In genomic region chr20:63427724-63428330, GRCh38 we compare ENCODE assay signal across 32 cellular contexts. TPM values are rescaled to one million over a fixed set of nuclear protein-coding genes. Genes with fewer than 3 reads are reported as not detected.
"Had no signal": no experiment of that assay in that cellular context is flagged by ENCODE, and none has a peak within 500 bp of the region (broad histone marks: within the 10 kb centered on the region; RNA-seq: fewer than 3 reads in every experiment).

No MANE protein-coding gene starts in this region.

- H3K27me3 ChIP-seq: ascending aorta, cardiac muscle cell had no signal

- H3K4me1 ChIP-seq: ascending aorta, breast epithelium, esophagus muscularis mucosa, foreskin keratinocyte, gastroesophageal sphincter, heart right ventricle had no signal

- H3K27me3 Mint-ChIP-seq: activated B cell treated with CpG ODN at 0.5 μM for 24 hours; activated CD4-positive, alpha-beta memory T cell treated with anti-CD3 and anti-CD28 coated beads, Interleukin-2, amount 10 ng/mL, durations not matched to agents 7 days and 5 days; activated CD4-positive, alpha-beta T cell treated with anti-CD3 and anti-CD28 coated beads, Interleukin-2, amount 10 ng/mL, durations not matched to agents 24 days and 14 days; activated naive CD8-positive, alpha-beta T cell treated with anti-CD3 and anti-CD28 coated beads, Interleukin-2, amount 10 ng/mL, durations not matched to agents 7 days and 5 days; activated T-cell treated with anti-CD3 and anti-CD28 coated beads, Interleukin-2, amount 50 U/mL, for 24 hours; activated T-helper 17 cell treated with anti-CD3 and anti-CD28 coated beads, Interleukin-2, amount 50 U/mL, for 72 hours; brain had no signal

- ATAC-seq: activated CD4-positive, CD25-positive, alpha-beta regulatory T cell treated with anti-CD3 and anti-CD28 coated beads, Interleukin-2, amount 50 U/mL, for 24 hours; activated naive CD4-positive, alpha-beta T cell treated with anti-CD3 and anti-CD28 coated beads, Interleukin-2, amount 50 U/mL, for 72 hours; activated T-helper 17 cell treated with anti-CD3 and anti-CD28 coated beads, Interleukin-2, amount 50 U/mL, for 72 hours; effector memory CD8-positive, alpha-beta T cell; foreskin keratinocyte; gastroesophageal sphincter; heart right ventricle had no signal

- H3K4me3 ChIP-seq: ascending aorta, breast epithelium, cardiac muscle cell, esophagus muscularis mucosa, gastroesophageal sphincter, heart right ventricle had no signal

- FAIRE-seq: colon had no signal

- H3K36me3 Mint-ChIP-seq: activated naive CD4-positive, alpha-beta T cell treated with anti-CD3 and anti-CD28 coated beads, Interleukin-2, amount 10 ng/mL, durations not matched to agents 7 days and 5 days; activated naive CD4-positive, alpha-beta T cell treated with anti-CD3 and anti-CD28 coated beads, Interleukin-2, amount 50 U/mL, for 72 hours; activated naive CD8-positive, alpha-beta T cell treated with anti-CD3 and anti-CD28 coated beads, Interleukin-2, amount 10 ng/mL, durations not matched to agents 7 days and 5 days had no signal

- H3K27ac ChIP-seq: ascending aorta, breast epithelium, cardiac muscle cell, esophagus muscularis mucosa, foreskin keratinocyte, gastroesophageal sphincter, heart right ventricle had no signal

- H3K36me3 ChIP-seq: ascending aorta, breast epithelium, cardiac muscle cell, esophagus muscularis mucosa, gastroesophageal sphincter, heart right ventricle had no signal

- H3K9me3 Mint-ChIP-seq: activated B cell treated with CpG ODN at 0.5 μM for 24 hours; activated CD4-positive, alpha-beta memory T cell treated with anti-CD3 and anti-CD28 coated beads, Interleukin-2, amount 10 ng/mL, durations not matched to agents 7 days and 5 days; activated CD4-positive, alpha-beta T cell treated with anti-CD3 and anti-CD28 coated beads, Interleukin-2, amount 10 ng/mL, durations not matched to agents 24 days and 14 days; activated naive CD4-positive, alpha-beta T cell treated with anti-CD3 and anti-CD28 coated beads, Interleukin-2, amount 50 U/mL, for 72 hours; activated naive CD8-positive, alpha-beta T cell treated with anti-CD3 and anti-CD28 coated beads, Interleukin-2, amount 10 ng/mL, durations not matched to agents 7 days and 5 days; activated T-cell treated with anti-CD3 and anti-CD28 coated beads, Interleukin-2, amount 50 U/mL, for 24 hours; activated T-helper 17 cell treated with anti-CD3 and anti-CD28 coated beads, Interleukin-2, amount 50 U/mL, for 72 hours; effector memory CD8-positive, alpha-beta T cell had no signal

- H3K27ac Mint-ChIP-seq: activated B cell treated with CpG ODN at 0.5 μM for 24 hours; activated CD4-positive, alpha-beta memory T cell treated with anti-CD3 and anti-CD28 coated beads, Interleukin-2, amount 10 ng/mL, durations not matched to agents 7 days and 5 days; activated CD4-positive, alpha-beta T cell treated with anti-CD3 and anti-CD28 coated beads, Interleukin-2, amount 10 ng/mL, durations not matched to agents 24 days and 14 days; activated naive CD4-positive, alpha-beta T cell treated with anti-CD3 and anti-CD28 coated beads, Interleukin-2, amount 10 ng/mL, durations not matched to agents 7 days and 5 days; activated naive CD4-positive, alpha-beta T cell treated with anti-CD3 and anti-CD28 coated beads, Interleukin-2, amount 50 U/mL, for 72 hours; activated naive CD8-positive, alpha-beta T cell treated with anti-CD3 and anti-CD28 coated beads, Interleukin-2, amount 10 ng/mL, durations not matched to agents 7 days and 5 days; activated T-cell treated with anti-CD3 and anti-CD28 coated beads, Interleukin-2, amount 50 U/mL, for 24 hours; activated T-helper 17 cell treated with anti-CD3 and anti-CD28 coated beads, Interleukin-2, amount 50 U/mL, for 72 hours; brain; effector memory CD8-positive, alpha-beta T cell had no signal

- H3K4me3 Mint-ChIP-seq: activated B cell treated with CpG ODN at 0.5 μM for 24 hours; activated CD4-positive, alpha-beta memory T cell treated with anti-CD3 and anti-CD28 coated beads, Interleukin-2, amount 10 ng/mL, durations not matched to agents 7 days and 5 days; activated CD4-positive, alpha-beta T cell treated with anti-CD3 and anti-CD28 coated beads, Interleukin-2, amount 10 ng/mL, durations not matched to agents 24 days and 14 days; activated naive CD4-positive, alpha-beta T cell treated with anti-CD3 and anti-CD28 coated beads, Interleukin-2, amount 10 ng/mL, durations not matched to agents 7 days and 5 days; activated naive CD8-positive, alpha-beta T cell treated with anti-CD3 and anti-CD28 coated beads, Interleukin-2, amount 10 ng/mL, durations not matched to agents 7 days and 5 days; activated T-cell treated with anti-CD3 and anti-CD28 coated beads, Interleukin-2, amount 50 U/mL, for 24 hours; activated T-helper 17 cell treated with anti-CD3 and anti-CD28 coated beads, Interleukin-2, amount 50 U/mL, for 72 hours; brain; effector memory CD8-positive, alpha-beta T cell had no signal

- H3K9me3 ChIP-seq: gastroesophageal sphincter had no signal

- DNase-seq: activated B cell treated with CpG ODN at 0.5 μM for 24 hours; activated CD4-positive, alpha-beta memory T cell treated with anti-CD3 and anti-CD28 coated beads, Interleukin-2, amount 10 ng/mL, durations not matched to agents 7 days and 5 days; activated CD4-positive, alpha-beta T cell treated with anti-CD3 and anti-CD28 coated beads, Interleukin-2, amount 10 ng/mL, durations not matched to agents 24 days and 14 days; activated CD4-positive, alpha-beta T cell treated with anti-CD3 and anti-CD28 coated beads, Interleukin-2, amount 50 U/mL, for 4 hours; activated CD8-positive, alpha-beta memory T cell treated with anti-CD3 and anti-CD28 coated beads, Interleukin-2, amount 50 U/mL, for 48 hours; activated effector memory CD4-positive, alpha-beta T cell treated with Interleukin-2 at 50 U/mL for 16 hours; activated naive CD4-positive, alpha-beta T cell treated with anti-CD3 and anti-CD28 coated beads, Interleukin-2, amount 10 ng/mL, durations not matched to agents 7 days and 5 days; activated naive CD8-positive, alpha-beta T cell treated with anti-CD3 and anti-CD28 coated beads, Interleukin-2, amount 10 ng/mL, durations not matched to agents 7 days and 5 days; activated T-cell treated with anti-CD3 and anti-CD28 coated beads for 4 hours; activated T-cell treated with anti-CD3 and anti-CD28 coated beads, Interleukin-2, amount 50 U/mL, for 24 hours; central memory CD4-positive, alpha-beta T cell; cortex of kidney; dermis blood vessel endothelial cell; effector CD4-positive, alpha-beta T cell; effector memory CD8-positive, alpha-beta T cell; erythroblast; foreskin keratinocyte; heart right ventricle; T-helper 2 cell had no signal

- H3K4me1 Mint-ChIP-seq: activated B cell treated with CpG ODN at 0.5 μM for 24 hours; activated CD4-positive, alpha-beta memory T cell treated with anti-CD3 and anti-CD28 coated beads, Interleukin-2, amount 10 ng/mL, durations not matched to agents 7 days and 5 days; activated CD4-positive, alpha-beta T cell treated with anti-CD3 and anti-CD28 coated beads, Interleukin-2, amount 10 ng/mL, durations not matched to agents 24 days and 14 days; activated naive CD4-positive, alpha-beta T cell treated with anti-CD3 and anti-CD28 coated beads, Interleukin-2, amount 10 ng/mL, durations not matched to agents 7 days and 5 days; activated naive CD8-positive, alpha-beta T cell treated with anti-CD3 and anti-CD28 coated beads, Interleukin-2, amount 10 ng/mL, durations not matched to agents 7 days and 5 days; brain had no signal

RNA-seq across cellular contexts. Expression of gene KCNQ2, which starts 44.6 kb away (rescaled TPM):
- total RNA-seq: activated B cell treated with CpG ODN at 0.5 μM for 24 hours; activated CD4-positive, alpha-beta memory T cell treated with anti-CD3 and anti-CD28 coated beads, Interleukin-2, amount 10 ng/mL, durations not matched to agents 7 days and 5 days; activated CD4-positive, alpha-beta T cell treated with anti-CD3 and anti-CD28 coated beads, Interleukin-2, amount 10 ng/mL, durations not matched to agents 24 days and 14 days; ascending aorta; breast epithelium; chondrocyte; dermis blood vessel endothelial cell; foreskin keratinocyte; glomerular endothelial cell; T-helper 1 cell treated with Interleukin-12 subunit alpha and Interleukin-12 subunit beta and Interleukin-4 antibody, amounts not matched to agents 30 ng/mL and 1 ng/mL, for 36 hours had no signal
- polyA plus RNA-seq: foreskin keratinocyte had no signal
